In genomic region chr19:7680606-7681335, GRCh38 we compare ENCODE assay signal across 1 cellular context.
TF ChIP-seq lines count a peak whose summit lies in the region.

TSS of gene TRAPPC5 (plus strand) at chr19:7680833. CDS start at chr19:7682254, 1,421 bp downstream.

TF ChIP-seq in GM12878, 131 proteins besides CTCF, POLR2A, EP300 and RAD21 (continued from another document and continues in another):
- TF ChIP-seq TCF12 (IDR thresholded peaks at IDR 0.05; ENCODE audit: low read depth, low read length): 0 out of 2 replicates have a peak, but pooled peaks have one; percentile 32
- peak; percentile 23; the same call in 1 of the 2 replicates for TF ChIP-seq NR2C1 (IDR thresholded peaks at IDR 0.05)
- TF ChIP-seq NRF1 (conservative IDR thresholded peaks at IDR 0.05; ENCODE audit: low read depth, low read length): peak; percentile 88
- TF ChIP-seq ZNF217 (IDR thresholded peaks at IDR 0.05): peak; percentile 60
- TF ChIP-seq DPF2 (IDR thresholded peaks at IDR 0.05): peak; percentile 65; the same call in 1 of the 2 replicates
- TF ChIP-seq LARP7 (IDR thresholded peaks at IDR 0.05): peak; percentile 30
- TF ChIP-seq CEBPZ (IDR thresholded peaks at IDR 0.05; ENCODE audit: low read depth, low read length): no peak
- TF ChIP-seq NKRF (conservative IDR thresholded peaks at IDR 0.05): peak; percentile 55; the same call in 1 of the 2 replicates
- 0 out of 2 replicates have a peak, but pooled peaks have one; percentile 49 for TF ChIP-seq STAT1 (conservative IDR thresholded peaks at IDR 0.05)
- TF ChIP-seq BCL3 (IDR thresholded peaks at IDR 0.05; ENCODE audit: borderline replicate concordance, insufficient read depth, low read depth, low read length, poor library complexity, severe bottlenecking): peak; percentile 36
- TF ChIP-seq SRF (IDR thresholded peaks at IDR 0.05; ENCODE audit: low read depth in 2 of 2, low read length in 2 of 2): 0 out of 4 replicates have a peak, but pooled peaks of 1 of the 2 experiments have one; percentile 36
- no peak for TF ChIP-seq PBX3 (IDR thresholded peaks at IDR 0.05; ENCODE audit: insufficient replicate concordance, low read depth, low read length)
- peak; percentile 40; the same call in 1 of the 2 replicates for TF ChIP-seq ZNF24 (IDR thresholded peaks at IDR 0.05)
- no peak for TF ChIP-seq FOXM1 (IDR thresholded peaks at IDR 0.05; ENCODE audit: low read depth, low read length)
- 0 out of 2 replicates have a peak, but pooled peaks have one; percentile 10 for TF ChIP-seq TCF3 (IDR thresholded peaks at IDR 0.05; ENCODE audit: borderline replicate concordance, insufficient read depth, low read depth, low read length)
- no peak for TF ChIP-seq NFIC (IDR thresholded peaks at IDR 0.05; ENCODE audit: low read depth, low read length)
- TF ChIP-seq MTA3 (IDR thresholded peaks at IDR 0.05; ENCODE audit: borderline replicate concordance, low read length): no peak
- TF ChIP-seq YY1 (IDR thresholded peaks at IDR 0.05; ENCODE audit: low read depth, low read length): peak; percentile 90
- peak; percentile 85; the same call in 1 of the 2 replicates for TF ChIP-seq RB1 (IDR thresholded peaks at IDR 0.05; ENCODE audit: borderline replicate concordance)
- peak; percentile 95 for TF ChIP-seq GATAD2B (conservative IDR thresholded peaks at IDR 0.05; ENCODE audit: low read depth)
- TF ChIP-seq POU2F2 (IDR thresholded peaks at IDR 0.05; ENCODE audit: borderline replicate concordance, low read depth, low read length): peak; percentile 58; the same call in 2 of the 3 replicates
- peak; percentile 56 for TF ChIP-seq SMC3 (IDR thresholded peaks at IDR 0.05; ENCODE audit: borderline replicate concordance, low read length)
- peak; percentile 97 for TF ChIP-seq ZNF207 (IDR thresholded peaks at IDR 0.05; ENCODE audit: borderline replicate concordance)
- TF ChIP-seq EED (IDR thresholded peaks at IDR 0.05; ENCODE audit: low read depth): no peak
- TF ChIP-seq ZNF592 (IDR thresholded peaks at IDR 0.05): peak; percentile 80
- TF ChIP-seq SMARCA5 (IDR thresholded peaks at IDR 0.05): peak; percentile 94
- TF ChIP-seq NR2F1 (conservative IDR thresholded peaks at IDR 0.05): peak; percentile 68
- peak in 1 of 2 experiments; percentile 78; a peak in 2 of 4 replicates for TF ChIP-seq BHLHE40 (IDR thresholded peaks at IDR 0.05; ENCODE audit: borderline replicate concordance in 1 of 2, low read depth in 2 of 2, low read length in 1 of 2)
- TF ChIP-seq KAT2A (conservative IDR thresholded peaks at IDR 0.05; ENCODE audit: control insufficient read depth, low read depth, low read length): no peak
- TF ChIP-seq BCLAF1 (IDR thresholded peaks at IDR 0.05): no peak
- peak; percentile 41 for TF ChIP-seq SP1 (IDR thresholded peaks at IDR 0.05; ENCODE audit: low read depth, low read length)
- TF ChIP-seq ZSCAN29 (IDR thresholded peaks at IDR 0.05): peak; percentile 65; the same call in 1 of the 2 replicates
- TF ChIP-seq TAF1 (IDR thresholded peaks at IDR 0.05; ENCODE audit: borderline replicate concordance, low read depth, low read length): no peak; the same call in 1 of the 2 replicates
- TF ChIP-seq MXI1 (IDR thresholded peaks at IDR 0.05; ENCODE audit: low read depth, low read length): peak; percentile 18; the same call in 1 of the 2 replicates
- peak; percentile 90 for TF ChIP-seq IKZF1 (conservative IDR thresholded peaks at IDR 0.05)
- TF ChIP-seq ZNF687 (IDR thresholded peaks at IDR 0.05): peak; percentile 73
